Comparison of ENCODE assay signal across 9 cellular contexts in the genomic region with DNA sequence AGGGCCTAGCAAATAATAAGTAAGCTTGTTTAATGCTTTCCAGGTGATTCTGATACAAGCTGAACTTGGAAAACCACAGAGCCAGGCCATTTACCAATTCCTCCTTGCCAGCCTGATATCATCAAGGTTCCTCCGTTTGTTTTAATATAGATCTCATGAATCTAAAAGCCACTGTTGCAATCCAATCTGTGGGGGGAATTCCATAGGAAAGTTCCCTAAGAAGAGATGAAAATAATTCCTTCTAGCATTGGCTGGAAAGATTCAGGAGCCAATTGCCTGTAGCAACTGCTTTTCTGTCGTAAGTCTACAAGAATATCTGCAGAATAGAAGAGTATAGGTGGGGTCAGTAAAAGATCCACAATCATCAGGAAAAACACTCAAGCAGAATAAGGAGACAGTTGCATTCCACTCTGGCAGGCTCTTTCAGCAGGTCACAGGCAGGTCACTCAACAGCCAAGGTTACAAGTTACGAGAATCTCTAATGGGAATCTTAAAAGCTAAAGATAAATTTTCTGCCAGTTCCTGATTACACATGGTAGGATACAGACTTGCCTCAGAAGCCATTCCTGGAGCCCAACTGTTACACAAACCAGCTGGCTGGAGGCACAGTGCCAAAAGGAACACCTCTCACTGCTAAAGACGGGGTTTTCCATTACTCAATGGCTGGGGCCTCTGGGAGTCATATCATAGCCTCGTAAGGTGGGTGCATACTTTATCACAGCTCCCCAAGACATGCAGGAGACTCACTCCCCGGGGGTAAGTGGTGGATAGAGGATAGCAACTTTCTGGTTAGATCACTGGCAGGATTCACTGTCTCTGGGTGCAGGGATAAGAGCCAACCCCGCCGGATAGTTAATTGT. TPM values are rescaled to one million over a fixed set of nuclear protein-coding genes. Genes with fewer than 3 reads are reported as not detected.
DNase-seq lines count a peak whose midpoint lies in the region; ATAC-seq and TF ChIP-seq lines count a peak whose summit lies in the region.
"Had no signal": no experiment of that assay in that cellular context is flagged by ENCODE, and none has a peak within 500 bp of the region (broad histone marks: within the 10 kb centered on the region; RNA-seq: fewer than 3 reads in every experiment).

No MANE protein-coding gene starts in this region.

- H3K4me1 ChIP-seq in cardiac muscle cell (ENCODE audit: low read depth): peaks cover 24% of the 10 kb centered on the region

- POLR2A ChIA-PET in WTC11 (lab: Charles Lee): no interaction called here

- H3K27me3 ChIP-seq in cardiac muscle cell: no peaks in the 10 kb centered on the region

- peak; percentile 51 for DNase-seq in ELR (ENCODE audit: low read depth)
- DNase-seq in WTC11 (ENCODE audit: low spot score): no peak
- peak; percentile 80 to 92 for DNase-seq in cardiac muscle cell (ENCODE audit: low read depth in 1 of 2, low spot score in 1 of 2)
- peak; percentile 91 for DNase-seq in renal cortical epithelial cell (ENCODE audit: low read depth)
- DNase-seq in stimulated activated CD4-positive, alpha-beta T cell treated with anti-CD3 and anti-CD28 coated beads, Interleukin-12 subunit alpha, Interleukin-12 subunit beta, amount 100 ng/mL, for 4 hours: no peak
- DNase-seq in stimulated activated naive B cell treated with anti-CD40 and anti-IgM and Interleukin-4, amounts not matched to agents 10 μg/mL and 1 μg/mL and 100 μg/mL, for 72 hours: no peak
- DNase-seq in DMS53 treated with DMSO at 0.1 percent for 48 hours (lab: John Stamatoyannopoulos, UW; ENCODE audit: unreplicated experiment): no peak
- DNase-seq: activated naive CD4-positive, alpha-beta T cell had no signal

- no peaks in the 10 kb centered on the region for H3K27me3 Mint-ChIP-seq in WTC11 (ENCODE audit: low read depth)
- H3K27me3 Mint-ChIP-seq in stimulated activated naive B cell treated with anti-CD40 and anti-IgM and Interleukin-4, amounts not matched to agents 10 μg/mL and 1 μg/mL and 100 μg/mL, for 72 hours: no peaks in the 10 kb centered on the region

- H3K27ac ChIP-seq in cardiac muscle cell: peak overlapping the region; percentile 91

- H3K36me3 ChIP-seq in cardiac muscle cell: no peaks in the 10 kb centered on the region

- no peaks in the 10 kb centered on the region for H3K9me3 ChIP-seq in cardiac muscle cell (ENCODE audit: low read depth)

- no peaks in the 10 kb centered on the region for H3K9me3 Mint-ChIP-seq in WTC11
- no peaks in the 10 kb centered on the region for H3K9me3 Mint-ChIP-seq in stimulated activated naive B cell treated with anti-CD40 and anti-IgM and Interleukin-4, amounts not matched to agents 10 μg/mL and 1 μg/mL and 100 μg/mL, for 72 hours

- peaks cover 11% of the 10 kb centered on the region for H3K4me1 Mint-ChIP-seq in WTC11
- H3K4me1 Mint-ChIP-seq in stimulated activated naive B cell treated with anti-CD40 and anti-IgM and Interleukin-4, amounts not matched to agents 10 μg/mL and 1 μg/mL and 100 μg/mL, for 72 hours: no peaks in the 10 kb centered on the region

- H3K27ac Mint-ChIP-seq in WTC11: peak overlapping the region; percentile 55
- no peak overlapping the region for H3K27ac Mint-ChIP-seq in stimulated activated naive B cell treated with anti-CD40 and anti-IgM and Interleukin-4, amounts not matched to agents 10 μg/mL and 1 μg/mL and 100 μg/mL, for 72 hours

- H3K36me3 Mint-ChIP-seq in WTC11: peaks cover 16% of the 10 kb centered on the region
- peaks cover 0 to 3% of the 10 kb centered on the region in 2 donors for H3K36me3 Mint-ChIP-seq in stimulated activated naive B cell treated with anti-CD40 and anti-IgM and Interleukin-4, amounts not matched to agents 10 μg/mL and 1 μg/mL and 100 μg/mL, for 72 hours

- no peak for ATAC-seq in WTC11
- ATAC-seq in stimulated activated naive B cell treated with anti-CD40 and anti-IgM and Interleukin-4, amounts not matched to agents 10 μg/mL and 1 μg/mL and 100 μg/mL, for 72 hours (replicated peaks): no peak
- no peak for ATAC-seq in HG02840 (IDR thresholded peaks at IDR 0.05; ENCODE audit: low FRiP score, unreplicated experiment)

- H3K4me3 ChIP-seq in cardiac muscle cell: no peak overlapping the region

- TF ChIP-seq CTCF in WTC11 (IDR thresholded peaks at IDR 0.05): no peak
- TF ChIP-seq CTCF in cardiac muscle cell (IDR thresholded peaks at IDR 0.05; ENCODE audit: low read depth, low read length): no peak

- H3K4me3 Mint-ChIP-seq in WTC11: no peak overlapping the region
- H3K4me3 Mint-ChIP-seq in stimulated activated naive B cell treated with anti-CD40 and anti-IgM and Interleukin-4, amounts not matched to agents 10 μg/mL and 1 μg/mL and 100 μg/mL, for 72 hours: no peak overlapping the region

- CTCF ChIA-PET in WTC11 (lab: Charles Lee): no interaction called here

TF ChIP-seq in WTC11, 78 proteins besides CTCF, POLR2A, EP300 and RAD21:
- TF ChIP-seq ZNF219 (CRISPR knock-in tag; IDR thresholded peaks at IDR 0.05; ENCODE audit: borderline replicate concordance): no peak
- no peak for TF ChIP-seq CBFB (CRISPR knock-in tag; IDR thresholded peaks at IDR 0.05; ENCODE audit: low read depth)
- TF ChIP-seq ATF1 (CRISPR knock-in tag; IDR thresholded peaks at IDR 0.05): no peak
- no peak for TF ChIP-seq ZNF671 (CRISPR knock-in tag; IDR thresholded peaks at IDR 0.05)
- no peak for TF ChIP-seq ZNF416 (CRISPR knock-in tag; IDR thresholded peaks at IDR 0.05)

RNA-seq across cellular contexts. Expression of a gene that starts 43.6 kb away (rescaled TPM):
- total RNA-seq in WTC11 (2021): 24.2 to 28.2 TPM (median 24.4 TPM) in 3 replicates
- total RNA-seq in cardiac muscle cell: 12.4 and 19.4 TPM in 2 replicates
- 10.7 and 13.2 TPM in 2 replicates for polyA plus RNA-seq in cardiac muscle cell
- total RNA-seq in renal cortical epithelial cell: 33.9 and 58.3 TPM in 2 replicates

RNA-seq across cellular contexts. Expression of a gene that starts 44.0 kb away (rescaled TPM):
- 51.5 to 54.5 TPM (median 53.9 TPM) in 3 replicates for total RNA-seq in WTC11 (2021)
- total RNA-seq in cardiac muscle cell: 50.6 and 52.5 TPM in 2 replicates
- polyA plus RNA-seq in cardiac muscle cell: 56.9 and 62.9 TPM in 2 replicates
- total RNA-seq in renal cortical epithelial cell: 156 and 176 TPM in 2 replicates

Comparison
In these comparisons a context has a peak if more than half of its experiments do, and no peak if none do; other contexts are left out.
1. DNase-seq: peak in ELR (single experiment), cardiac muscle cell (2 of 2) and renal cortical epithelial cell (single experiment); none in WTC11 (single experiment), stimulated activated CD4-positive, alpha-beta T cell treated with anti-CD3 and anti-CD28 coated beads, Interleukin-12 subunit alpha, Interleukin-12 subunit beta, amount 100 ng/mL, for 4 hours (single experiment), stimulated activated naive B cell treated with anti-CD40 and anti-IgM and Interleukin-4, amounts not matched to agents 10 μg/mL and 1 μg/mL and 100 μg/mL, for 72 hours (single experiment) and DMS53 treated with DMSO at 0.1 percent for 48 hours (single experiment).